ENCODE assay signal across 35 cellular contexts in genomic region chr10:14071956-14072355, GRCh38.
"Had no signal": no experiment of that assay in that cellular context is flagged by ENCODE, and none has a peak within 500 bp of the region (broad histone marks: within the 10 kb centered on the region; RNA-seq: fewer than 3 reads in every experiment).

No MANE protein-coding gene starts in this region.

- DNase-seq: activated B cell treated with CpG ODN at 0.5 μM for 24 hours; activated CD4-positive, alpha-beta memory T cell treated with anti-CD3 and anti-CD28 coated beads for 36 hours; activated CD4-positive, alpha-beta T cell treated with anti-CD3 and anti-CD28 coated beads for 4 hours; activated CD4-positive, alpha-beta T cell treated with anti-CD3 and anti-CD28 coated beads, Interleukin-2, amount 10 ng/mL, durations not matched to agents 24 days and 14 days; activated CD4-positive, alpha-beta T cell treated with anti-CD3 and anti-CD28 coated beads, Interleukin-2, amount 50 U/mL, for 1 hour; activated CD4-positive, alpha-beta T cell treated with anti-CD3 and anti-CD28 coated beads, Interleukin-2, amount 50 U/mL, for 4 hours; activated CD4-positive, CD25-positive, alpha-beta regulatory T cell treated with anti-CD3 and anti-CD28 coated beads, Interleukin-2, amount 50 U/mL, for 72 hours; activated CD8-positive, alpha-beta memory T cell treated with anti-CD3 and anti-CD28 coated beads, Interleukin-2, amount 50 U/mL, for 4 hours; activated CD8-positive, alpha-beta T cell treated with anti-CD3 and anti-CD28 coated beads for 36 hours; activated effector memory CD4-positive, alpha-beta T cell treated with anti-CD3 and anti-CD28 coated beads, Interleukin-2, amount 50 U/mL, for 16 hours; activated gamma-delta T cell treated with Interleukin-2 at 50 U/mL for 16 hours; activated naive CD4-positive, alpha-beta T cell; activated naive CD4-positive, alpha-beta T cell treated with anti-CD3 and anti-CD28 coated beads for 36 hours; activated naive CD4-positive, alpha-beta T cell treated with anti-CD3 and anti-CD28 coated beads, Interleukin-2, amount 50 U/mL, for 16 hours; activated naive CD8-positive, alpha-beta T cell treated with anti-CD3 and anti-CD28 coated beads for 36 hours; activated T-cell treated with anti-CD3 and anti-CD28 coated beads for 4 hours; activated T-cell treated with anti-CD3 and anti-CD28 coated beads, Interleukin-2, amount 50 U/mL, for 1 hour; activated T-cell treated with anti-CD3 and anti-CD28 coated beads, Interleukin-2, amount 50 U/mL, for 4 hours; activated T-cell treated with anti-CD3 and anti-CD28 coated beads, Interleukin-2, amount 50 U/mL, for 72 hours; adrenal gland; amniotic stem cell; aorta; body of pancreas; brain microvascular endothelial cell; caudate nucleus; cerebellar nuclear complex; T-helper 2 cell; T-helper 9 cell had no signal

- H3K27ac ChIP-seq: adrenal gland, body of pancreas, brain microvascular endothelial cell, cardiac muscle cell, VCaP had no signal

- H3K9me3 ChIP-seq: adrenal gland, body of pancreas had no signal

- FAIRE-seq: astrocyte, bronchial epithelial cell, TTC549 had no signal

- H3K4me1 ChIP-seq: adrenal gland had no signal

- ATAC-seq: activated CD8-positive, alpha-beta T cell treated with anti-CD3 and anti-CD28 coated beads for 36 hours; activated naive CD4-positive, alpha-beta T cell treated with anti-CD3 and anti-CD28 coated beads, Interleukin-2, amount 50 U/mL, for 72 hours; activated T-cell treated with anti-CD3 and anti-CD28 coated beads, Interleukin-2, amount 50 U/mL, for 4 hours; activated T-cell treated with anti-CD3 and anti-CD28 coated beads, Interleukin-2, amount 50 U/mL, for 72 hours; activated T-helper 17 cell treated with anti-CD3 and anti-CD28 coated beads, Interleukin-2, amount 50 U/mL, for 72 hours; body of pancreas had no signal

- H3K4me3 ChIP-seq: adrenal gland, body of pancreas, cardiac muscle cell had no signal

- H3K36me3 ChIP-seq: adrenal gland, brain microvascular endothelial cell, cardiac muscle cell had no signal

- H3K27me3 ChIP-seq: adrenal gland, body of pancreas, brain microvascular endothelial cell, cardiac muscle cell had no signal
